20 cellular contexts compared by ENCODE assay signal in the genomic region with DNA sequence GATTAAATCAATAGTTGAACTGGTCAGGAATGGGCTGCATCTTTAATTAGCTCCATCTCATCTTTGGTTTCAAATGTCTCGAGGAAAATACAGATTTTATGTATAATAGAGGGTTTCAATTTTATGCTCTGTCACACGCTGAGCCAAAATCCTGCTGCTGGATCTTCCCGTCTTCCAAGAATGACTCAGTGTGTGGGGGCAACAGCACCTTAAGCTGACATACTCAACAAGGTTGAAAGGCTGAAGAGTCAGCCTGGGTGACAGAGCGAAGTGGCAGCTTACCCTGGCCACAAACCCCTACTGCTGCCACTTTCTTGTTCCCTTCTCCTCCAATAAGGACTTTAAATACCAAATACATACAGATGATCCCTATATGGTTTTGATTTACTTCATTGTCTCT.
"Had no signal": no experiment of that assay in that cellular context is flagged by ENCODE, and none has a peak within 500 bp of the region (broad histone marks: within the 10 kb centered on the region; RNA-seq: fewer than 3 reads in every experiment).

No MANE protein-coding gene starts in this region.

- H3K27ac ChIP-seq: breast epithelium, gastrocnemius medialis, heart left ventricle, ovary, psoas muscle, upper lobe of left lung had no signal

- H3K9me3 ChIP-seq: breast epithelium, gastrocnemius medialis, heart left ventricle, ovary, psoas muscle, upper lobe of left lung had no signal

- H3K36me3 ChIP-seq: breast epithelium, gastrocnemius medialis, heart left ventricle, ovary, upper lobe of left lung had no signal

- H3K4me1 ChIP-seq: breast epithelium, gastrocnemius medialis, heart left ventricle, psoas muscle, upper lobe of left lung had no signal

- H3K9me3 Mint-ChIP-seq: activated CD4-positive, alpha-beta memory T cell treated with anti-CD3 and anti-CD28 coated beads for 36 hours; activated naive CD8-positive, alpha-beta T cell treated with anti-CD3 and anti-CD28 coated beads for 36 hours; central memory CD8-positive, alpha-beta T cell; natural killer cell treated with Interleukin-12 subunit alpha and Interleukin-12 subunit beta and Interleukin-15 and Interleukin-18, amount 100 ng/mL, for 72 hours had no signal

- H3K36me3 Mint-ChIP-seq: activated CD4-positive, alpha-beta memory T cell treated with anti-CD3 and anti-CD28 coated beads for 36 hours; activated naive CD8-positive, alpha-beta T cell treated with anti-CD3 and anti-CD28 coated beads for 36 hours; natural killer cell treated with Interleukin-12 subunit alpha and Interleukin-12 subunit beta and Interleukin-15 and Interleukin-18, amount 100 ng/mL, for 72 hours had no signal

- H3K27ac Mint-ChIP-seq: activated CD4-positive, alpha-beta memory T cell treated with anti-CD3 and anti-CD28 coated beads for 36 hours; activated naive CD8-positive, alpha-beta T cell treated with anti-CD3 and anti-CD28 coated beads for 36 hours; natural killer cell treated with Interleukin-12 subunit alpha and Interleukin-12 subunit beta and Interleukin-15 and Interleukin-18, amount 100 ng/mL, for 72 hours had no signal

- ATAC-seq: esophagus mucosa; gastrocnemius medialis; heart left ventricle; left cardiac atrium; natural killer cell treated with Interleukin-12 subunit alpha and Interleukin-12 subunit beta and Interleukin-15 and Interleukin-18, amount 100 ng/mL, for 72 hours; psoas muscle; right cardiac atrium; stimulated activated naive CD8-positive, alpha-beta T cell treated with anti-CD3 and anti-CD28 coated beads, Interleukin-15, Interleukin-2, amounts not matched to agents 100 U/mL and 50 U/mL, for 24 hours had no signal

- H3K4me3 Mint-ChIP-seq: activated CD4-positive, alpha-beta memory T cell treated with anti-CD3 and anti-CD28 coated beads for 36 hours; activated naive CD8-positive, alpha-beta T cell treated with anti-CD3 and anti-CD28 coated beads for 36 hours; central memory CD8-positive, alpha-beta T cell; natural killer cell treated with Interleukin-12 subunit alpha and Interleukin-12 subunit beta and Interleukin-15 and Interleukin-18, amount 100 ng/mL, for 72 hours had no signal

- H3K27me3 ChIP-seq: breast epithelium, gastrocnemius medialis, heart left ventricle, ovary, upper lobe of left lung had no signal

- DNase-seq: activated CD4-positive, alpha-beta memory T cell treated with anti-CD3 and anti-CD28 coated beads for 36 hours; activated CD4-positive, alpha-beta T cell treated with anti-CD3 and anti-CD28 coated beads for 4 hours; activated CD4-positive, CD25-positive, alpha-beta regulatory T cell; activated naive CD4-positive, alpha-beta T cell treated with Interleukin-2 at 50 U/mL for 16 hours; activated naive CD8-positive, alpha-beta T cell treated with anti-CD3 and anti-CD28 coated beads for 36 hours; activated T-cell treated with anti-CD3 and anti-CD28 coated beads, Interleukin-2, amount 50 U/mL, for 48 hours; effector memory CD4-positive, alpha-beta T cell; gastrocnemius medialis; heart left ventricle; left cardiac atrium; ovary; psoas muscle; right cardiac atrium; stimulated activated CD4-positive, alpha-beta T cell treated with anti-CD3 and anti-CD28 coated beads, Interleukin-4, amount 100 ng/mL, for 4 hours; stimulated activated naive CD8-positive, alpha-beta T cell treated with anti-CD3 and anti-CD28 coated beads, Interleukin-15, Interleukin-2, amounts not matched to agents 100 U/mL and 50 U/mL, for 24 hours; upper lobe of left lung had no signal

- H3K4me3 ChIP-seq: breast epithelium, gastrocnemius medialis, heart left ventricle, ovary, psoas muscle, upper lobe of left lung had no signal

- H3K27me3 Mint-ChIP-seq: activated naive CD8-positive, alpha-beta T cell treated with anti-CD3 and anti-CD28 coated beads for 36 hours; central memory CD8-positive, alpha-beta T cell had no signal

- H3K4me1 Mint-ChIP-seq: activated naive CD8-positive, alpha-beta T cell treated with anti-CD3 and anti-CD28 coated beads for 36 hours; central memory CD8-positive, alpha-beta T cell had no signal
